Comparison of ENCODE assay signal across 11 cellular contexts in genomic region chrX:17032351-17032750, GRCh38.
DNase-seq lines count a peak whose midpoint lies in the region; ATAC-seq and TF ChIP-seq lines count a peak whose summit lies in the region.
"Had no signal": no experiment of that assay in that cellular context is flagged by ENCODE, and none has a peak within 500 bp of the region (broad histone marks: within the 10 kb centered on the region; RNA-seq: fewer than 3 reads in every experiment).

No MANE protein-coding gene starts in this region.

- H3K27ac ChIP-seq in RWPE1 (peak overlapping the region; percentile 58), esophagus squamous epithelium (peak overlapping the region in 3 of 4 donors; percentile 24 to 54 (median 42)), psoas muscle (peak overlapping the region; percentile 2)

- DNase-seq in AG09309 (ENCODE audit: low read depth), result peak; percentile 55
- DNase-seq in RWPE1 (ENCODE audit: low spot score), result peak; percentile 51
- no peak for DNase-seq in esophagus squamous epithelium (lab: John Stamatoyannopoulos, UW)
- DNase-seq in psoas muscle, result no peak
- no peak for DNase-seq in DMS 273 (lab: John Stamatoyannopoulos, UW; ENCODE audit: unreplicated experiment)
- no peak for DNase-seq in activated naive CD4-positive, alpha-beta T cell (lab: John Stamatoyannopoulos, UW)
- no peak for DNase-seq in activated effector memory CD4-positive, alpha-beta T cell treated with anti-CD3 and anti-CD28 coated beads, Interleukin-2, amount 50 U/mL, for 16 hours
- DNase-seq: activated B cell treated with CpG ODN at 0.5 μM for 24 hours, AML-193 had no signal

- peak; percentile 64 to 75 (median 70) for ATAC-seq in psoas muscle
- no peak for ATAC-seq in GM18498 (IDR thresholded peaks at IDR 0.05; ENCODE audit: unreplicated experiment)
- ATAC-seq: K562 had no signal

- no peak for TF ChIP-seq POLR2A in esophagus squamous epithelium (IDR thresholded peaks at IDR 0.05)

- intact Hi-C loops in esophagus squamous epithelium (cut with DNase I), result no loop called here
- intact Hi-C loops in psoas muscle (cut with DNase I), result no loop called here

- no peaks in the 10 kb centered on the region for H3K36me3 ChIP-seq in esophagus squamous epithelium
- no peaks in the 10 kb centered on the region for H3K36me3 ChIP-seq in psoas muscle (ENCODE audit: insufficient read depth in 1 of 2, low read depth in 1 of 2)

- POLR2A ChIA-PET in RWPE1 (lab: Yijun Ruan, JAX; ENCODE audit: low non-redundant PET), result no interaction called here

- H3K4me3 ChIP-seq in AG09309 (ENCODE audit: control insufficient read depth, low read depth, low read length) (no peak overlapping the region), esophagus squamous epithelium (no peak overlapping the region), psoas muscle (no peak overlapping the region)
- H3K4me3 ChIP-seq: K562 had no signal

- TF ChIP-seq CTCF in AG09309 (IDR thresholded peaks at IDR 0.05; ENCODE audit: control insufficient read depth, insufficient read depth, low read depth, low read length, missing control alignments) (no peak), RWPE1 (conservative IDR thresholded peaks at IDR 0.05; ENCODE audit: low read depth) (no peak), esophagus squamous epithelium (IDR thresholded peaks at IDR 0.05) (no peak), psoas muscle (IDR thresholded peaks at IDR 0.05) (no peak)

- no peaks in the 10 kb centered on the region for H3K9me3 ChIP-seq in esophagus squamous epithelium
- H3K9me3 ChIP-seq in psoas muscle, result no peaks in the 10 kb centered on the region

- CTCF ChIA-PET in RWPE1 (lab: Yijun Ruan, JAX), result no interaction called here

- H3K4me1 ChIP-seq in esophagus squamous epithelium (no peaks in the 10 kb centered on the region), psoas muscle (no peaks in the 10 kb centered on the region)

- no peaks in the 10 kb centered on the region for H3K27me3 ChIP-seq in esophagus squamous epithelium
- H3K27me3 ChIP-seq in psoas muscle (ENCODE audit: insufficient read depth in 3 of 3, low read length in 2 of 3), result peaks cover 0 to 11% (median 0%) of the 10 kb centered on the region in 3 donors

- WGBS in esophagus squamous epithelium, 2 donors, result 35 to 46% methylated on average over 2 to 4 of the region's 4 CpGs
- WGBS in psoas muscle, 3 donors, result 29 to 54% (median 52%) methylated on average over 4 of the region's 4 CpGs

Comparison
In these comparisons a context has a peak if more than half of its experiments do, and no peak if none do; other contexts are left out.
1. DNase-seq: peak in AG09309 (single experiment) and RWPE1 (single experiment); none in esophagus squamous epithelium (single experiment), psoas muscle (0 of 2), DMS 273 (single experiment), activated naive CD4-positive, alpha-beta T cell (0 of 4) and activated effector memory CD4-positive, alpha-beta T cell treated with anti-CD3 and anti-CD28 coated beads, Interleukin-2, amount 50 U/mL, for 16 hours (single experiment).
2. H3K27ac ChIP-seq: peak in every context shown above with its lines; median percentile 58 in RWPE1; 42 in esophagus squamous epithelium; 2 in psoas muscle.